Comparison of ENCODE assay signal across 1 cellular context in the genomic region with DNA sequence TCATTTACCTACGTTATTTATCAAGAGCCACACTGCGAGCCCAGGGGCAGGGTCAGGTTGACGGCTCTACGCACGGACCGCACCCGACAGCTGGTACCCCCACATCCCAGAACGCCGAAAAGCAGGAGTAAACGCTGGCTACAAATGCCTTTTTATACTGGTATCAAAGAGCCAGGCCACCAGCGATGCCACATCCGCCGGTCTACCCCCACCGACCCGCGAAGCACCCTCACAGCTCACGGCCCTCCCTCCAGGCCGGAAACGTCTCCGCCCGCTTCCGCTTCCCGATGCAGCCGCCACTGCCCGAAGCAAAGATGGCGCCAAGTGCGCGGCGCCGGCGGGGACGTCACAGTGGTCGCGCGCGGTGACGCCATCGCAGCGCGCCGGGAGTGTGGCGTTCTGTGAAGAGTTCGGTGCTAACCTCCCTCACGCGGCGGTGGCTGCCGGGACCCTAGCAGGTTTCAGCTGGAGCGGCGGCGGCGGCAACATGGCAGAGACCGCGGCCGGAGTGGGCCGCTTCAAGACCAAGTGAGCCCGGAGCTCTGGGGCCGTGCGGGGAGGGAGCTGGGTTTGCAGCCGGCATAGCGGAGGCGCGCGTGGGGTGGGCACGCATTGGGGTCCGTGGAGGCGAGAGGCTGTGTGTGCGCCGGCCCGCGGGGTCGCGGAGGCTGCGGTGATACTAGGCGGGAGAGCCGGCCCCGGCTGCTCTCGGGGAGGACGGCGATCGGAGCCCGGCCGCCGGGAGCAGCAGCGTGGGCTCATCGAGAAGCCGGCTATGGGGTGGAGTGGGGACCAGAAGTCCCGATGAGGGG.
TF ChIP-seq lines count a peak whose summit lies in the region.

A gene (plus strand): TSS at position 376 of the 812 bp plus-strand sequence. CDS start 112 bp downstream, at position 488.

TF ChIP-seq in HepG2, 621 proteins besides CTCF, POLR2A, EP300 and RAD21 (continued from another document and continues in another):
- TF ChIP-seq, protein P1, sequence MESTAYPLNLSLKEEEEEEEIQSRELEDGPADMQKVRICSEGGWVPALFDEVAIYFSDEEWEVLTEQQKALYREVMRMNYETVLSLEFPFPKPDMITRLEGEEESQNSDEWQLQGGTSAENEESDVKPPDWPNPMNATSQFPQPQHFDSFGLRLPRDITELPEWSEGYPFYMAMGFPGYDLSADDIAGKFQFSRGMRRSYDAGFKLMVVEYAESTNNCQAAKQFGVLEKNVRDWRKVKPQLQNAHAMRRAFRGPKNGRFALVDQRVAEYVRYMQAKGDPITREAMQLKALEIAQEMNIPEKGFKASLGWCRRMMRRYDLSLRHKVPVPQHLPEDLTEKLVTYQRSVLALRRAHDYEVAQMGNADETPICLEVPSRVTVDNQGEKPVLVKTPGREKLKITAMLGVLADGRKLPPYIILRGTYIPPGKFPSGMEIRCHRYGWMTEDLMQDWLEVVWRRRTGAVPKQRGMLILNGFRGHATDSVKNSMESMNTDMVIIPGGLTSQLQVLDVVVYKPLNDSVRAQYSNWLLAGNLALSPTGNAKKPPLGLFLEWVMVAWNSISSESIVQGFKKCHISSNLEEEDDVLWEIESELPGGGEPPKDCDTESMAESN (CRISPR knock-in tag; conservative IDR thresholded peaks at IDR 0.05): peak; percentile 98
- TF ChIP-seq ZNF317 (CRISPR knock-in tag; IDR thresholded peaks at IDR 0.05) (peak; percentile 79; the same call in 1 of the 2 replicates), CAMTA2 (CRISPR knock-in tag; IDR thresholded peaks at IDR 0.05; ENCODE audit: borderline replicate concordance) (peak; percentile 82; the same call in 1 of the 2 replicates), ZNF263 (CRISPR knock-in tag; IDR thresholded peaks at IDR 0.05) (peak; percentile 71), GABPA (IDR thresholded peaks at IDR 0.05; ENCODE audit: low read depth, low read length) (peak; percentile 96), GABPA (CRISPR knock-in tag; IDR thresholded peaks at IDR 0.05; ENCODE audit: low read depth) (peak; percentile 97), DMAP1 (CRISPR knock-in tag; IDR thresholded peaks at IDR 0.05) (peak; percentile 95), RBAK (CRISPR knock-in tag; IDR thresholded peaks at IDR 0.05) (no peak; the same call in 1 of the 2 replicates), KAT2B (IDR thresholded peaks at IDR 0.05; ENCODE audit: borderline replicate concordance, low read depth, low read length) (no peak), ELF1 (CRISPR knock-in tag; IDR thresholded peaks at IDR 0.05) (peak; percentile 99), GPN1 (CRISPR knock-in tag; IDR thresholded peaks at IDR 0.05; ENCODE audit: borderline replicate concordance) (peak; percentile 18; the same call in 1 of the 2 replicates), KAT8 (CRISPR knock-in tag; IDR thresholded peaks at IDR 0.05) (peak; percentile 100), ZNF781 (CRISPR knock-in tag; IDR thresholded peaks at IDR 0.05; ENCODE audit: borderline replicate concordance, not compliant biosample characterization) (peak; percentile 40), DNMT1 (CRISPR knock-in tag; IDR thresholded peaks at IDR 0.05) (no peak), MEIS2 (CRISPR knock-in tag; IDR thresholded peaks at IDR 0.05) (peak; percentile 83), HNRNPL (IDR thresholded peaks at IDR 0.05; ENCODE audit: low read depth, low read length) (peak; percentile 67; the same call in 1 of the 2 replicates), ETV6 (CRISPR knock-in tag; conservative IDR thresholded peaks at IDR 0.05) (peak; percentile 55; the same call in 1 of the 2 replicates), ZNF30 (CRISPR knock-in tag; IDR thresholded peaks at IDR 0.05) (no peak), HOXA7 (CRISPR knock-in tag; IDR thresholded peaks at IDR 0.05) (no peak), SNAI1 (CRISPR knock-in tag; IDR thresholded peaks at IDR 0.05; ENCODE audit: borderline replicate concordance) (no peak), CBX1 (IDR thresholded peaks at IDR 0.05; ENCODE audit: low read depth) (peak; percentile 91), SMARCC2 (IDR thresholded peaks at IDR 0.05) (no peak), GLI4 (CRISPR knock-in tag; IDR thresholded peaks at IDR 0.05; ENCODE audit: borderline replicate concordance) (0 out of 2 replicates have a peak, but pooled peaks have one; percentile 94), ZNF180 (CRISPR knock-in tag; IDR thresholded peaks at IDR 0.05; ENCODE audit: borderline replicate concordance, low read depth) (0 out of 2 replicates have a peak, but pooled peaks have one; percentile 30), ZNF766 (CRISPR knock-in tag; IDR thresholded peaks at IDR 0.05; ENCODE audit: borderline replicate concordance) (peak; percentile 6; the same call in 1 of the 2 replicates), KDM3A (CRISPR knock-in tag; IDR thresholded peaks at IDR 0.05; ENCODE audit: low read depth) (peak; percentile 28; the same call in 1 of the 2 replicates), ZNF207 (IDR thresholded peaks at IDR 0.05; ENCODE audit: borderline replicate concordance) (no peak), KDM4B (CRISPR knock-in tag; IDR thresholded peaks at IDR 0.05) (peak; percentile 85; the same call in 1 of the 2 replicates), ZNF264 (CRISPR knock-in tag; IDR thresholded peaks at IDR 0.05) (0 out of 2 replicates have a peak, but pooled peaks have one; percentile 47), EZH2 (conservative IDR thresholded peaks at IDR 0.05; ENCODE audit: low read depth, low read length) (no peak), ZKSCAN5 (CRISPR knock-in tag; IDR thresholded peaks at IDR 0.05) (no peak), MLLT10 (CRISPR knock-in tag; IDR thresholded peaks at IDR 0.05) (no peak), MIXL1 (CRISPR knock-in tag; IDR thresholded peaks at IDR 0.05) (peak; percentile 64), BHLHE40 (IDR thresholded peaks at IDR 0.05; ENCODE audit: low read length) (peak; percentile 43; the same call in 1 of the 2 replicates), AGO1 (IDR thresholded peaks at IDR 0.05; ENCODE audit: low read depth, low read length, poor library complexity, severe bottlenecking) (no peak)
- TF ChIP-seq, protein P2, sequence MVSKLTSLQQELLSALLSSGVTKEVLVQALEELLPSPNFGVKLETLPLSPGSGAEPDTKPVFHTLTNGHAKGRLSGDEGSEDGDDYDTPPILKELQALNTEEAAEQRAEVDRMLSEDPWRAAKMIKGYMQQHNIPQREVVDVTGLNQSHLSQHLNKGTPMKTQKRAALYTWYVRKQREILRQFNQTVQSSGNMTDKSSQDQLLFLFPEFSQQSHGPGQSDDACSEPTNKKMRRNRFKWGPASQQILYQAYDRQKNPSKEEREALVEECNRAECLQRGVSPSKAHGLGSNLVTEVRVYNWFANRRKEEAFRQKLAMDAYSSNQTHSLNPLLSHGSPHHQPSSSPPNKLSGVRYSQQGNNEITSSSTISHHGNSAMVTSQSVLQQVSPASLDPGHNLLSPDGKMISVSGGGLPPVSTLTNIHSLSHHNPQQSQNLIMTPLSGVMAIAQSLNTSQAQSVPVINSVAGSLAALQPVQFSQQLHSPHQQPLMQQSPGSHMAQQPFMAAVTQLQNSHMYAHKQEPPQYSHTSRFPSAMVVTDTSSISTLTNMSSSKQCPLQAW (CRISPR knock-in tag; IDR thresholded peaks at IDR 0.05): peak; percentile 84; the same call in 1 of the 2 replicates
- TF ChIP-seq, protein P3, sequence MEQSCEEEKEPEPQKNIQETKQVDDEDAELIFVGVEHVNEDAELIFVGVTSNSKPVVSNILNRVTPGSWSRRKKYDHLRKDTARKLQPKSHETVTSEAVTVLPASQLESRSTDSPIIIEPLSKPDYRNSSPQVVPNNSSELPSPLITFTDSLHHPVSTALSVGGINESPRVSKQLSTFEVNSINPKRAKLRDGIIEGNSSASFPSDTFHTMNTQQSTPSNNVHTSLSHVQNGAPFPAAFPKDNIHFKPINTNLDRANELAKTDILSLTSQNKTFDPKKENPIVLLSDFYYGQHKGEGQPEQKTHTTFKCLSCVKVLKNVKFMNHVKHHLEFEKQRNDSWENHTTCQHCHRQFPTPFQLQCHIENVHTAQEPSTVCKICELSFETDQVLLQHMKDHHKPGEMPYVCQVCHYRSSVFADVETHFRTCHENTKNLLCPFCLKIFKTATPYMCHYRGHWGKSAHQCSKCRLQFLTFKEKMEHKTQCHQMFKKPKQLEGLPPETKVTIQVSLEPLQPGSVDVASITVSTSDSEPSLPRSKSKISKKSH (CRISPR knock-in tag; IDR thresholded peaks at IDR 0.05; ENCODE audit: borderline replicate concordance): peak; percentile 68; the same call in 1 of the 2 replicates
- TF ChIP-seq, protein P4, sequence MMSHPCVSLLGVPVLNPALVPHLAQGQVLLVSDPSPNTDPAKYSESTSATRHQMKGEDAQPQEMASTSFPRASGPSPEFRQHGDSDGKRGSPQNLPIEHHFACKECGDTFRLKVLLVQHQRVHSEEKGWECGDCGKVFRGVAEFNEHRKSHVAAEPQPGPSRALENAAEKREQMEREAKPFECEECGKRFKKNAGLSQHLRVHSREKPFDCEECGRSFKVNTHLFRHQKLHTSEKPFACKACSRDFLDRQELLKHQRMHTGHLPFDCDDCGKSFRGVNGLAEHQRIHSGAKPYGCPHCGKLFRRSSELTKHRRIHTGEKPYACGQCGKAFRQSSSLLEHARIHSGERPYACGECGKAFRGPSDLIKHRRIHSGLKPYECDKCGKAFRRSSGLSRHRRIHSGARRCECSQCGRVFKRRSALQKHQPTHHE (CRISPR knock-in tag; IDR thresholded peaks at IDR 0.05; ENCODE audit: borderline replicate concordance): no peak; the same call in 1 of the 2 replicates
- TF ChIP-seq, protein P5, sequence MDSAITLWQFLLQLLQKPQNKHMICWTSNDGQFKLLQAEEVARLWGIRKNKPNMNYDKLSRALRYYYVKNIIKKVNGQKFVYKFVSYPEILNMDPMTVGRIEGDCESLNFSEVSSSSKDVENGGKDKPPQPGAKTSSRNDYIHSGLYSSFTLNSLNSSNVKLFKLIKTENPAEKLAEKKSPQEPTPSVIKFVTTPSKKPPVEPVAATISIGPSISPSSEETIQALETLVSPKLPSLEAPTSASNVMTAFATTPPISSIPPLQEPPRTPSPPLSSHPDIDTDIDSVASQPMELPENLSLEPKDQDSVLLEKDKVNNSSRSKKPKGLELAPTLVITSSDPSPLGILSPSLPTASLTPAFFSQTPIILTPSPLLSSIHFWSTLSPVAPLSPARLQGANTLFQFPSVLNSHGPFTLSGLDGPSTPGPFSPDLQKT (CRISPR knock-in tag; IDR thresholded peaks at IDR 0.05; ENCODE audit: borderline replicate concordance): no peak
- TF ChIP-seq, protein P6, sequence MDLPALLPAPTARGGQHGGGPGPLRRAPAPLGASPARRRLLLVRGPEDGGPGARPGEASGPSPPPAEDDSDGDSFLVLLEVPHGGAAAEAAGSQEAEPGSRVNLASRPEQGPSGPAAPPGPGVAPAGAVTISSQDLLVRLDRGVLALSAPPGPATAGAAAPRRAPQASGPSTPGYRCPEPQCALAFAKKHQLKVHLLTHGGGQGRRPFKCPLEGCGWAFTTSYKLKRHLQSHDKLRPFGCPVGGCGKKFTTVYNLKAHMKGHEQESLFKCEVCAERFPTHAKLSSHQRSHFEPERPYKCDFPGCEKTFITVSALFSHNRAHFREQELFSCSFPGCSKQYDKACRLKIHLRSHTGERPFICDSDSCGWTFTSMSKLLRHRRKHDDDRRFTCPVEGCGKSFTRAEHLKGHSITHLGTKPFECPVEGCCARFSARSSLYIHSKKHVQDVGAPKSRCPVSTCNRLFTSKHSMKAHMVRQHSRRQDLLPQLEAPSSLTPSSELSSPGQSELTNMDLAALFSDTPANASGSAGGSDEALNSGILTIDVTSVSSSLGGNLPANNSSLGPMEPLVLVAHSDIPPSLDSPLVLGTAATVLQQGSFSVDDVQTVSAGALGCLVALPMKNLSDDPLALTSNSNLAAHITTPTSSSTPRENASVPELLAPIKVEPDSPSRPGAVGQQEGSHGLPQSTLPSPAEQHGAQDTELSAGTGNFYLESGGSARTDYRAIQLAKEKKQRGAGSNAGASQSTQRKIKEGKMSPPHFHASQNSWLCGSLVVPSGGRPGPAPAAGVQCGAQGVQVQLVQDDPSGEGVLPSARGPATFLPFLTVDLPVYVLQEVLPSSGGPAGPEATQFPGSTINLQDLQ (CRISPR knock-in tag; IDR thresholded peaks at IDR 0.05): peak; percentile 82
- TF ChIP-seq, protein P7, sequence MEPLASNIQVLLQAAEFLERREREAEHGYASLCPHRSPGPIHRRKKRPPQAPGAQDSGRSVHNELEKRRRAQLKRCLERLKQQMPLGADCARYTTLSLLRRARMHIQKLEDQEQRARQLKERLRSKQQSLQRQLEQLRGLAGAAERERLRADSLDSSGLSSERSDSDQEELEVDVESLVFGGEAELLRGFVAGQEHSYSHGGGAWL (CRISPR knock-in tag; IDR thresholded peaks at IDR 0.05): 0 out of 2 replicates have a peak, but pooled peaks have one; percentile 34
- TF ChIP-seq, protein P8, sequence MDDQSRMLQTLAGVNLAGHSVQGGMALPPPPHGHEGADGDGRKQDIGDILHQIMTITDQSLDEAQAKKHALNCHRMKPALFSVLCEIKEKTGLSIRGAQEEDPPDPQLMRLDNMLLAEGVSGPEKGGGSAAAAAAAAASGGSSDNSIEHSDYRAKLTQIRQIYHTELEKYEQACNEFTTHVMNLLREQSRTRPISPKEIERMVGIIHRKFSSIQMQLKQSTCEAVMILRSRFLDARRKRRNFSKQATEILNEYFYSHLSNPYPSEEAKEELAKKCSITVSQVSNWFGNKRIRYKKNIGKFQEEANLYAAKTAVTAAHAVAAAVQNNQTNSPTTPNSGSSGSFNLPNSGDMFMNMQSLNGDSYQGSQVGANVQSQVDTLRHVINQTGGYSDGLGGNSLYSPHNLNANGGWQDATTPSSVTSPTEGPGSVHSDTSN (CRISPR knock-in tag; IDR thresholded peaks at IDR 0.05; ENCODE audit: borderline replicate concordance): no peak
- TF ChIP-seq, protein P9, sequence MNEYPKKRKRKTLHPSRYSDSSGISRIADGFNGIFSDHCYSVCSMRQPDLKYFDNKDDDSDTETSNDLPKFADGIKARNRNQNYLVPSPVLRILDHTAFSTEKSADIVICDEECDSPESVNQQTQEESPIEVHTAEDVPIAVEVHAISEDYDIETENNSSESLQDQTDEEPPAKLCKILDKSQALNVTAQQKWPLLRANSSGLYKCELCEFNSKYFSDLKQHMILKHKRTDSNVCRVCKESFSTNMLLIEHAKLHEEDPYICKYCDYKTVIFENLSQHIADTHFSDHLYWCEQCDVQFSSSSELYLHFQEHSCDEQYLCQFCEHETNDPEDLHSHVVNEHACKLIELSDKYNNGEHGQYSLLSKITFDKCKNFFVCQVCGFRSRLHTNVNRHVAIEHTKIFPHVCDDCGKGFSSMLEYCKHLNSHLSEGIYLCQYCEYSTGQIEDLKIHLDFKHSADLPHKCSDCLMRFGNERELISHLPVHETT (CRISPR knock-in tag; conservative IDR thresholded peaks at IDR 0.05): peak; percentile 95
- TF ChIP-seq, protein P10, sequence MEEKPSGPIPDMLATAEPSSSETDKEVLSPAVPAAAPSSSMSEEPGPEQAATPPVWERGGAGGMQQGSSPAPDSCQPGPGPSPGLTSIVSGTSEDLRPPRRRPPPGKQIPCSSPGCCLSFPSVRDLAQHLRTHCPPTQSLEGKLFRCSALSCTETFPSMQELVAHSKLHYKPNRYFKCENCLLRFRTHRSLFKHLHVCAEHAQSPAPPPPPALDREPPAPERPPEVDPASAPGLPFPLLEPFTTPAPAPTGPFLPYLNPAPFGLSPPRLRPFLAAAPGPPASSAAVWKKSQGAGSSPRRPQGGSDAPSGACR (CRISPR knock-in tag; IDR thresholded peaks at IDR 0.05): peak; percentile 98
- TF ChIP-seq, protein P11, sequence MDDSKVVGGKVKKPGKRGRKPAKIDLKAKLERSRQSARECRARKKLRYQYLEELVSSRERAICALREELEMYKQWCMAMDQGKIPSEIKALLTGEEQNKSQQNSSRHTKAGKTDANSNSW (CRISPR knock-in tag; IDR thresholded peaks at IDR 0.05; ENCODE audit: borderline replicate concordance): peak; percentile 85; the same call in 1 of the 2 replicates
